ENCODE assay signal across 12 cellular contexts in genomic region chr15:89492111-89492641, GRCh38. TPM values are rescaled to one million over a fixed set of nuclear protein-coding genes. Genes with fewer than 3 reads are reported as not detected.
A peak's percentile ranks its signal among the peaks of the same experiment; 100 is the strongest.
DNase-seq lines count a peak whose midpoint lies in the region; ATAC-seq and TF ChIP-seq lines count a peak whose summit lies in the region.
"Had no signal": no experiment of that assay in that cellular context is flagged by ENCODE, and none has a peak within 500 bp of the region (broad histone marks: within the 10 kb centered on the region; RNA-seq: fewer than 3 reads in every experiment).

No MANE protein-coding gene starts in this region.

- intact Hi-C loops in IMR-90 (cut with micrococcal nuclease) (no loop called here), aorta (cut with DNase I) (no loop called here)

- no peak for TF ChIP-seq RAD21 in IMR-90 (IDR thresholded peaks at IDR 0.05; ENCODE audit: low read length)

- H2AFZ ChIP-seq in IMR-90 (replicated peaks; ENCODE audit: low read length, poor library complexity): no peak overlapping the region
- H2AFZ ChIP-seq in neuronal stem cell (ENCODE audit: low read length): no peak overlapping the region

- POLR2A ChIA-PET in IMR-90 (lab: Charles Lee; ENCODE audit: unreplicated experiment): no interaction called here

- H3K4me1 Mint-ChIP-seq in brain: peaks cover 20% of the 10 kb centered on the region

- H3K14ac ChIP-seq in IMR-90 (replicated peaks; ENCODE audit: low read depth, low read length): no peak overlapping the region
- no peak overlapping the region for H3K14ac ChIP-seq in neuronal stem cell (ENCODE audit: low read length)

- peaks cover 64% of the 10 kb centered on the region for H3K27me3 ChIP-seq in IMR-90 (ENCODE audit: control insufficient read depth, insufficient read depth, low read length)
- peaks cover 8 to 74% (median 32%) of the 10 kb centered on the region in 3 experiments for H3K27me3 ChIP-seq in neuronal stem cell (ENCODE audit: control insufficient read depth in 3 of 3, insufficient read depth in 3 of 3, low read depth in 1 of 3, low read length in 3 of 3)
- H3K27me3 ChIP-seq in aorta (ENCODE audit: control insufficient read depth in 1 of 2, insufficient read depth in 2 of 2, low read length in 1 of 2): no peaks in the 10 kb centered on the region

- H3K27ac Mint-ChIP-seq in brain: peak overlapping the region in 3 of 5 experiments; percentile 18 to 87 (median 76)

- no peaks in the 10 kb centered on the region for H3K9me3 Mint-ChIP-seq in brain
- H3K9me3 Mint-ChIP-seq: CD8-positive, alpha-beta memory T cell had no signal

- dilution Hi-C loops in IMR-90 (cut with HindIII; ENCODE audit: low sequenced_read_pairs, unreplicated experiment): no loop called here

- H4K5ac ChIP-seq in IMR-90 (ENCODE audit: low read depth, low read length): no peak overlapping the region

- H3K4me3 Mint-ChIP-seq in brain: no peak overlapping the region
- H3K4me3 Mint-ChIP-seq: CD8-positive, alpha-beta memory T cell had no signal

- H3K9me3 ChIP-seq in IMR-90 (ENCODE audit: control insufficient read depth, insufficient read depth, low read length) (no peaks in the 10 kb centered on the region), neuronal stem cell (replicated peaks in 1 of 2; ENCODE audit: control insufficient read depth in 2 of 2, insufficient read depth in 1 of 2, low read depth in 1 of 2, low read length in 2 of 2) (peaks cover 0 to 2% of the 10 kb centered on the region in 2 donors), aorta (ENCODE audit: control insufficient read depth, low read length) (no peaks in the 10 kb centered on the region)

- no peak overlapping the region for H2BK20ac ChIP-seq in IMR-90 (ENCODE audit: low read depth, low read length)

- no peaks in the 10 kb centered on the region for H3K36me3 Mint-ChIP-seq in brain
- H3K36me3 Mint-ChIP-seq: CD8-positive, alpha-beta memory T cell had no signal

- H3K27ac ChIP-seq in IMR-90 (ENCODE audit: insufficient read depth, low read length) (no peak overlapping the region), neuronal stem cell (replicated peaks; ENCODE audit: low read length) (no peak overlapping the region), aorta (ENCODE audit: low read depth in 1 of 2, low read length in 2 of 2) (no peak overlapping the region)

- H4K8ac ChIP-seq in IMR-90 (ENCODE audit: low read depth in 2 of 2, low read length in 2 of 2) (no peak overlapping the region), neuronal stem cell (ENCODE audit: low read depth, low read length) (no peak overlapping the region)

- H3K4me1 ChIP-seq in IMR-90 (ENCODE audit: control insufficient read depth, insufficient read depth, low read length) (no peaks in the 10 kb centered on the region), neuronal stem cell (ENCODE audit: control insufficient read depth in 2 of 2, insufficient read depth in 1 of 2, low read depth in 1 of 2, low read length in 2 of 2) (no peaks in the 10 kb centered on the region), aorta (ENCODE audit: control insufficient read depth in 1 of 2, insufficient read depth in 2 of 2, low read length in 2 of 2) (no peaks in the 10 kb centered on the region)

- H2AK5ac ChIP-seq in IMR-90 (ENCODE audit: low read depth, low read length) (no peak overlapping the region), neuronal stem cell (ENCODE audit: low read depth, low read length) (peak overlapping the region; percentile 64)

- H3K36me3 ChIP-seq in IMR-90 (ENCODE audit: control insufficient read depth, insufficient read depth, low read length) (no peaks in the 10 kb centered on the region), neuronal stem cell (replicated peaks in 1 of 2; ENCODE audit: control insufficient read depth in 2 of 2, insufficient read depth in 2 of 2, low read length in 2 of 2) (no peaks in the 10 kb centered on the region), aorta (ENCODE audit: control insufficient read depth in 1 of 2, insufficient read depth in 2 of 2, low read length in 1 of 2) (no peaks in the 10 kb centered on the region)

- H3K18ac ChIP-seq in IMR-90 (ENCODE audit: low read depth, low read length) (no peak overlapping the region), neuronal stem cell (ENCODE audit: low read length) (peak overlapping the region; percentile 39)

- no peak overlapping the region for H2BK15ac ChIP-seq in IMR-90 (ENCODE audit: low read depth, low read length)
- no peak overlapping the region for H2BK15ac ChIP-seq in neuronal stem cell (ENCODE audit: low read length)

- H3K4ac ChIP-seq in IMR-90 (ENCODE audit: low read depth, low read length) (no peak overlapping the region), neuronal stem cell (ENCODE audit: low read length) (no peak overlapping the region)

- in situ Hi-C loops in IMR-90 (cut with MboI; ENCODE audit: low sequenced_read_pairs): no loop called here

- H3K9ac ChIP-seq in IMR-90 (ENCODE audit: low read depth, low read length) (no peak overlapping the region), neuronal stem cell (ENCODE audit: low read depth, low read length, poor library complexity) (no peak overlapping the region)

- no peak for TF ChIP-seq POLR2A in IMR-90 (IDR thresholded peaks at IDR 0.05; ENCODE audit: low read depth, low read length)

- no peak overlapping the region for H2BK120ac ChIP-seq in IMR-90 (ENCODE audit: low read depth, low read length)
- H2BK120ac ChIP-seq in neuronal stem cell (ENCODE audit: low read depth, low read length): no peak overlapping the region

- H3K4me3 ChIP-seq in IMR-90 (ENCODE audit: insufficient read depth, low read depth, low read length) (no peak overlapping the region), neuronal stem cell (ENCODE audit: low read length in 2 of 2) (no peak overlapping the region), aorta (ENCODE audit: low read length in 2 of 2) (no peak overlapping the region)

- DNase-seq in activated CD4-positive, alpha-beta T cell treated with anti-CD3 and anti-CD28 coated beads for 48 hours: peak; percentile 32
- DNase-seq in activated CD4-positive, alpha-beta T cell treated with anti-CD3 and anti-CD28 coated beads, Interleukin-2, amount 50 U/mL, for 4 hours: no peak
- DNase-seq in IMR-90: no peak
- no peak for DNase-seq in neuronal stem cell (ENCODE audit: low spot score)
- no peak for DNase-seq in aorta
- DNase-seq: activated CD4-positive, CD25-positive, alpha-beta regulatory T cell; CD8-positive, alpha-beta memory T cell; cortex of kidney; KG1 had no signal

- no peak overlapping the region for H3K23ac ChIP-seq in IMR-90 (ENCODE audit: low read depth, low read length)
- no peak overlapping the region for H3K23ac ChIP-seq in neuronal stem cell (ENCODE audit: low read depth, low read length, poor library complexity)

- H3K79me1 ChIP-seq in IMR-90 (ENCODE audit: low read depth in 1 of 2, low read length in 2 of 2) (no peaks in the 10 kb centered on the region), neuronal stem cell (ENCODE audit: low read depth, low read length) (peaks cover 2% of the 10 kb centered on the region)

- peaks cover 2% of the 10 kb centered on the region for H3K27me3 Mint-ChIP-seq in brain

- no peaks in the 10 kb centered on the region for H4K20me1 ChIP-seq in IMR-90 (ENCODE audit: insufficient read depth, low read length)

- 0% methylated on average over 2 of the region's 5 CpGs; no CpG with 5 or more reads in 1 of the 2 experiments for WGBS in IMR-90 (ENCODE audit: extremely low coverage in 2 of 2, insufficient read length in 1 of 2), 2 experiments
- WGBS in neuronal stem cell (ENCODE audit: extremely low coverage in 2 of 2, insufficient read length in 2 of 2, insufficient replicate concordance in 1 of 2), 2 donors: no CpG with 5 or more reads among the region's 5 CpGs
- WGBS in aorta, 2 donors: 24 to 25% methylated on average over 5 of the region's 5 CpGs

- H2BK5ac ChIP-seq in IMR-90 (ENCODE audit: low read depth, low read length, poor library complexity, severe bottlenecking) (no peak overlapping the region), neuronal stem cell (ENCODE audit: low read length) (no peak overlapping the region)

- TF ChIP-seq CTCF in IMR-90 (conservative IDR thresholded peaks at IDR 0.05; ENCODE audit: low read depth, low read length): peak; percentile 23
- peak; percentile 34 to 43 for TF ChIP-seq CTCF in brain (conservative IDR thresholded peaks at IDR 0.05)

- BruUV-seq in IMR-90 (replicated peaks; lab: Mats Ljungman, UMichigan): no TSS peak

- H4K91ac ChIP-seq in IMR-90 (ENCODE audit: insufficient read depth, low read depth, low read length) (no peak overlapping the region), neuronal stem cell (ENCODE audit: low read depth, low read length, poor library complexity) (no peak overlapping the region)

- no peak overlapping the region for H3K56ac ChIP-seq in IMR-90 (ENCODE audit: extremely low read depth, insufficient read depth, low read length)

- H3K9me1 ChIP-seq in IMR-90 (ENCODE audit: insufficient read depth, low read length): no peaks in the 10 kb centered on the region; the same call in 1 of the 2 replicates

- 0 out of 2 replicates have a peak, but pooled peaks have one; percentile 40 for ATAC-seq in IMR-90 (ENCODE audit: low read depth)
- ATAC-seq in GM18907 (IDR thresholded peaks at IDR 0.05; ENCODE audit: unreplicated experiment): no peak
- ATAC-seq in aorta (ENCODE audit: low FRiP score): no peak
- no peak for ATAC-seq in GM18502 (IDR thresholded peaks at IDR 0.05; ENCODE audit: poor library complexity, unreplicated experiment)

- H2BK12ac ChIP-seq in neuronal stem cell (ENCODE audit: low read length): no peak overlapping the region

- CTCF ChIA-PET in IMR-90 (lab: Yijun Ruan, JAX): no interaction called here

- H2AK9ac ChIP-seq in IMR-90 (replicated peaks; ENCODE audit: low read depth, low read length, poor library complexity): no peak overlapping the region

- H3K4me2 ChIP-seq in IMR-90 (ENCODE audit: low read depth, low read length) (no peak overlapping the region), neuronal stem cell (ENCODE audit: insufficient read depth, low read length, poor library complexity, severe bottlenecking) (no peak overlapping the region)

TF ChIP-seq in IMR-90, 13 proteins besides CTCF, POLR2A, EP300 and RAD21:
- TF ChIP-seq MAZ (IDR thresholded peaks at IDR 0.05; ENCODE audit: borderline replicate concordance, low read depth, low read length): no peak

RNA-seq across cellular contexts. Expression of gene RHCG, which starts 4.2 kb away (rescaled TPM):
- total RNA-seq in IMR-90 (2012; rRNA removed) (not detected in 2 replicates), aorta (not detected)
- polyA plus RNA-seq in IMR-90 (2012; rRNA removed) (not detected in 2 replicates), brain (ENCODE audit: insufficient read depth, low read depth, low replicate concordance) (4.0 TPM), aorta (1 to 10 TPM; 1.0 to 2.1 TPM)
- polyA plus RNA-seq in IMR-90 (2012; cell fraction: cytosol; rRNA removed): not detected in 2 replicates
- not detected in 2 replicates for polyA plus RNA-seq in IMR-90 (2012; cell fraction: nucleus; rRNA removed; ENCODE audit: low replicate concordance)
- polyA plus RNA-seq in neuronal stem cell (2013, experiment 1 of 2): not detected
- not detected for polyA plus RNA-seq in neuronal stem cell (2013, experiment 2 of 2)
- total RNA-seq: CD8-positive, alpha-beta memory T cell had no signal
- polyA plus RNA-seq: CD8-positive, alpha-beta memory T cell had no signal
